ENCODE assay signal across 22 cellular contexts in genomic region chr3:135499426-135499825, GRCh38.
DNase-seq lines count a peak whose midpoint lies in the region; ATAC-seq, FAIRE-seq and TF ChIP-seq lines count a peak whose summit lies in the region.
"Had no signal": no experiment of that assay in that cellular context is flagged by ENCODE, and none has a peak within 500 bp of the region (broad histone marks: within the 10 kb centered on the region; RNA-seq: fewer than 3 reads in every experiment).

No MANE protein-coding gene starts in this region.

- no peaks in the 10 kb centered on the region for H4K20me1 ChIP-seq in IMR-90 (ENCODE audit: insufficient read depth, low read length)
- no peaks in the 10 kb centered on the region for H4K20me1 ChIP-seq in MM.1S (ENCODE audit: insufficient read depth, low read length)

- H3F3A ChIP-seq in MM.1S (ENCODE audit: insufficient read depth, low read length): peaks cover 4% of the 10 kb centered on the region; the same call in 1 of the 2 replicates

- H3K9ac ChIP-seq in IMR-90 (ENCODE audit: low read depth, low read length) (no peak overlapping the region), MM.1S (ENCODE audit: low read length) (no peak overlapping the region)

- CTCF ChIA-PET in IMR-90 (lab: Yijun Ruan, JAX): no interaction called here
- CTCF ChIA-PET in activated CD8-positive, alpha-beta T cell treated with anti-CD3 and anti-CD28 coated beads, Interleukin-2, amount 10 ng/mL, durations not matched to agents 7 days and 5 days (lab: Charles Lee): no interaction called here

- H3K9me3 ChIP-seq in IMR-90 (ENCODE audit: control insufficient read depth, insufficient read depth, low read length): no peaks in the 10 kb centered on the region
- no peaks in the 10 kb centered on the region for H3K9me3 ChIP-seq in MM.1S (replicated peaks; ENCODE audit: insufficient read depth, low read length)
- H3K9me3 ChIP-seq: BE2C had no signal

- intact Hi-C loops in IMR-90 (cut with micrococcal nuclease): no loop called here

- WGBS in IMR-90 (ENCODE audit: extremely low coverage in 2 of 2, insufficient read length in 1 of 2), 2 experiments: no CpG with 5 or more reads among the region's 2 CpGs

- H2AFZ ChIP-seq in IMR-90 (replicated peaks; ENCODE audit: low read length, poor library complexity): no peak overlapping the region
- no peak overlapping the region for H2AFZ ChIP-seq in MM.1S (ENCODE audit: low read length)
- H2AFZ ChIP-seq: GM23338 had no signal

- H4K8ac ChIP-seq in IMR-90 (ENCODE audit: low read depth in 2 of 2, low read length in 2 of 2): no peak overlapping the region

- H2AK5ac ChIP-seq in IMR-90 (ENCODE audit: low read depth, low read length): no peak overlapping the region

- no peak overlapping the region for H3K56ac ChIP-seq in IMR-90 (ENCODE audit: extremely low read depth, insufficient read depth, low read length)

- no peaks in the 10 kb centered on the region for H3K36me3 Mint-ChIP-seq in osteocyte (ENCODE audit: unreplicated experiment)
- no peaks in the 10 kb centered on the region for H3K36me3 Mint-ChIP-seq in activated CD8-positive, alpha-beta T cell treated with anti-CD3 and anti-CD28 coated beads, Interleukin-2, amount 10 ng/mL, durations not matched to agents 7 days and 5 days (ENCODE audit: low read depth)
- H3K36me3 Mint-ChIP-seq: CD4-positive, CD25-positive, alpha-beta regulatory T cell; CD8-positive, alpha-beta memory T cell had no signal

- H3K9me2 ChIP-seq in MM.1S (replicated peaks; ENCODE audit: insufficient read depth, low read length): no peaks in the 10 kb centered on the region

- no peak overlapping the region for H3K4ac ChIP-seq in IMR-90 (ENCODE audit: low read depth, low read length)

- H3K36me3 ChIP-seq in IMR-90 (ENCODE audit: control insufficient read depth, insufficient read depth, low read length) (no peaks in the 10 kb centered on the region), MM.1S (replicated peaks; ENCODE audit: insufficient read depth, low read length) (no peaks in the 10 kb centered on the region), bronchial epithelial cell (ENCODE audit: control insufficient read depth, insufficient read depth, low read length) (no peaks in the 10 kb centered on the region)
- H3K36me3 ChIP-seq: BE2C had no signal

- peaks cover 3% of the 10 kb centered on the region for H3K4me1 Mint-ChIP-seq in osteocyte (ENCODE audit: unreplicated experiment)
- H3K4me1 Mint-ChIP-seq in activated CD8-positive, alpha-beta T cell treated with anti-CD3 and anti-CD28 coated beads, Interleukin-2, amount 10 ng/mL, durations not matched to agents 7 days and 5 days (ENCODE audit: low read depth): no peaks in the 10 kb centered on the region
- H3K4me1 Mint-ChIP-seq: CD4-positive, CD25-positive, alpha-beta regulatory T cell; CD8-positive, alpha-beta memory T cell had no signal

- TF ChIP-seq CTCF in IMR-90 (conservative IDR thresholded peaks at IDR 0.05; ENCODE audit: low read depth, low read length) (no peak), MM.1S (IDR thresholded peaks at IDR 0.05; ENCODE audit: low read length) (no peak), bronchial epithelial cell (IDR thresholded peaks at IDR 0.05; ENCODE audit: insufficient read depth, low read length, severe bottlenecking) (no peak), osteocyte (IDR thresholded peaks at IDR 0.05) (no peak)

- DNase-seq in IMR-90: no peak
- DNase-seq in MM.1S: no peak
- peak; percentile 12 for DNase-seq in bronchial epithelial cell (ENCODE audit: low read depth)
- no peak for DNase-seq in osteocyte (ENCODE audit: extremely low spot score, unreplicated experiment)
- DNase-seq in activated CD8-positive, alpha-beta T cell treated with anti-CD3 and anti-CD28 coated beads, Interleukin-2, amount 10 ng/mL, durations not matched to agents 7 days and 5 days: no peak
- DNase-seq in DMS 273 (lab: John Stamatoyannopoulos, UW; ENCODE audit: unreplicated experiment): no peak
- DNase-seq: BE2C; C1 segment of cervical spinal cord; CD4-positive, CD25-positive, alpha-beta regulatory T cell; CD8-positive, alpha-beta memory T cell; COR-L47; DMS153; DMS79; GDM1; HCEC 1CT had no signal

- no peak for FAIRE-seq in bronchial epithelial cell (lab: Jason Lieb, UNC)
- FAIRE-seq: D721Med, GM12892, GM18507, H54 had no signal

- dilution Hi-C loops in IMR-90 (cut with HindIII; ENCODE audit: low sequenced_read_pairs, unreplicated experiment): no loop called here

- no peak overlapping the region for H2BK5ac ChIP-seq in IMR-90 (ENCODE audit: low read depth, low read length, poor library complexity, severe bottlenecking)

- BruUV-seq in IMR-90 (replicated peaks; lab: Mats Ljungman, UMichigan): no TSS peak

- H3K27me3 ChIP-seq in IMR-90 (ENCODE audit: control insufficient read depth, insufficient read depth, low read length) (peaks cover 3% of the 10 kb centered on the region; the same call in 1 of the 2 replicates), MM.1S (replicated peaks; ENCODE audit: insufficient read depth, low read length) (no peaks in the 10 kb centered on the region), bronchial epithelial cell (ENCODE audit: control insufficient read depth, insufficient read depth, low read length) (no peaks in the 10 kb centered on the region)

- no peak overlapping the region for H3K4me3 ChIP-seq in IMR-90 (ENCODE audit: insufficient read depth, low read depth, low read length)
- H3K4me3 ChIP-seq in MM.1S (ENCODE audit: low read length): 0 out of 2 replicates have a peak overlapping the region, but pooled peaks have one; percentile 2
- no peak overlapping the region for H3K4me3 ChIP-seq in bronchial epithelial cell (ENCODE audit: low read depth, low read length)
- H3K4me3 ChIP-seq: GM23338 had no signal

- no peak overlapping the region for H3K27ac Mint-ChIP-seq in osteocyte (ENCODE audit: unreplicated experiment)
- no peak overlapping the region for H3K27ac Mint-ChIP-seq in activated CD8-positive, alpha-beta T cell treated with anti-CD3 and anti-CD28 coated beads, Interleukin-2, amount 10 ng/mL, durations not matched to agents 7 days and 5 days
- H3K27ac Mint-ChIP-seq: CD4-positive, CD25-positive, alpha-beta regulatory T cell; CD8-positive, alpha-beta memory T cell; GM23338; IgD-negative memory B cell had no signal

- TF ChIP-seq RAD21 in IMR-90 (IDR thresholded peaks at IDR 0.05; ENCODE audit: low read length): no peak

- in situ Hi-C loops in IMR-90 (cut with MboI; ENCODE audit: low sequenced_read_pairs): no loop called here

- no peaks in the 10 kb centered on the region for H3K79me2 ChIP-seq in MM.1S (ENCODE audit: low read length)

- H3K27me3 Mint-ChIP-seq in osteocyte (ENCODE audit: unreplicated experiment): peaks cover 16% of the 10 kb centered on the region
- no peaks in the 10 kb centered on the region for H3K27me3 Mint-ChIP-seq in activated CD8-positive, alpha-beta T cell treated with anti-CD3 and anti-CD28 coated beads, Interleukin-2, amount 10 ng/mL, durations not matched to agents 7 days and 5 days (ENCODE audit: low read depth)
- H3K27me3 Mint-ChIP-seq: CD4-positive, CD25-positive, alpha-beta regulatory T cell had no signal

- H3K27ac ChIP-seq in IMR-90 (ENCODE audit: insufficient read depth, low read length) (no peak overlapping the region), MM.1S (ENCODE audit: low read length) (peak overlapping the region; percentile 38; the same call in 1 of the 2 replicates)
- H3K27ac ChIP-seq: HL-60 had no signal

- H3K4me2 ChIP-seq in IMR-90 (ENCODE audit: low read depth, low read length) (no peak overlapping the region), MM.1S (ENCODE audit: low read depth, low read length) (peak overlapping the region; percentile 44; the same call in 1 of the 2 replicates)
- H3K4me2 ChIP-seq: GM23338 had no signal

- POLR2A ChIA-PET in IMR-90 (lab: Charles Lee; ENCODE audit: unreplicated experiment): interaction anchor here (0.6 kb wide), 1 partner anchor 729 kb away, joined by 3 read pairs; no protein-coding TSS in a partner anchor
- POLR2A ChIA-PET in activated CD8-positive, alpha-beta T cell treated with anti-CD3 and anti-CD28 coated beads, Interleukin-2, amount 10 ng/mL, durations not matched to agents 7 days and 5 days (lab: Charles Lee): no interaction called here

- no peaks in the 10 kb centered on the region for H3K9me1 ChIP-seq in IMR-90 (ENCODE audit: insufficient read depth, low read length)

- ATAC-seq in IMR-90 (ENCODE audit: low read depth): no peak
- no peak for ATAC-seq in activated CD8-positive, alpha-beta T cell treated with anti-CD3 and anti-CD28 coated beads, Interleukin-2, amount 10 ng/mL, durations not matched to agents 7 days and 5 days
- ATAC-seq: GM23338 had no signal

- TF ChIP-seq POLR2A in IMR-90 (IDR thresholded peaks at IDR 0.05; ENCODE audit: low read depth, low read length): no peak

- no peak overlapping the region for H2BK20ac ChIP-seq in IMR-90 (ENCODE audit: low read depth, low read length)

- no peaks in the 10 kb centered on the region for H3K79me1 ChIP-seq in IMR-90 (ENCODE audit: low read depth in 1 of 2, low read length in 2 of 2)

- H3K9me3 Mint-ChIP-seq in osteocyte (ENCODE audit: unreplicated experiment): no peaks in the 10 kb centered on the region
- H3K9me3 Mint-ChIP-seq in activated CD8-positive, alpha-beta T cell treated with anti-CD3 and anti-CD28 coated beads, Interleukin-2, amount 10 ng/mL, durations not matched to agents 7 days and 5 days (ENCODE audit: insufficient read depth): no peaks in the 10 kb centered on the region
- H3K9me3 Mint-ChIP-seq: GM23338 had no signal

- H3K4me1 ChIP-seq in IMR-90 (ENCODE audit: control insufficient read depth, insufficient read depth, low read length): no peaks in the 10 kb centered on the region
- H3K4me1 ChIP-seq in MM.1S (ENCODE audit: low read length): peaks cover 19% of the 10 kb centered on the region
- H3K4me1 ChIP-seq: BE2C had no signal

- H4K5ac ChIP-seq in IMR-90 (ENCODE audit: low read depth, low read length): no peak overlapping the region

- H3K14ac ChIP-seq in IMR-90 (replicated peaks; ENCODE audit: low read depth, low read length): no peak overlapping the region

- H2AK9ac ChIP-seq in IMR-90 (replicated peaks; ENCODE audit: low read depth, low read length, poor library complexity): no peak overlapping the region

- no peak overlapping the region for H3K23ac ChIP-seq in IMR-90 (ENCODE audit: low read depth, low read length)

- H3K18ac ChIP-seq in IMR-90 (ENCODE audit: low read depth, low read length): no peak overlapping the region

- no peak overlapping the region for H2BK120ac ChIP-seq in IMR-90 (ENCODE audit: low read depth, low read length)

- H2BK15ac ChIP-seq in IMR-90 (ENCODE audit: low read depth, low read length): no peak overlapping the region

- H3K4me3 Mint-ChIP-seq in osteocyte (ENCODE audit: unreplicated experiment): no peak overlapping the region
- H3K4me3 Mint-ChIP-seq in activated CD8-positive, alpha-beta T cell treated with anti-CD3 and anti-CD28 coated beads, Interleukin-2, amount 10 ng/mL, durations not matched to agents 7 days and 5 days: no peak overlapping the region
- H3K4me3 Mint-ChIP-seq: CD4-positive, CD25-positive, alpha-beta regulatory T cell; CD8-positive, alpha-beta memory T cell; GM23338; IgD-negative memory B cell had no signal

- no peak overlapping the region for H4K91ac ChIP-seq in IMR-90 (ENCODE audit: insufficient read depth, low read depth, low read length)

TF ChIP-seq in IMR-90, 13 proteins besides CTCF, POLR2A, EP300 and RAD21:
- TF ChIP-seq CEBPB (IDR thresholded peaks at IDR 0.05; ENCODE audit: low read depth, low read length): peak; percentile 57; the same call in 1 of the 2 replicates
- TF ChIP-seq MAFK (IDR thresholded peaks at IDR 0.05; ENCODE audit: low read depth, low read length): no peak
